In the genomic region with DNA sequence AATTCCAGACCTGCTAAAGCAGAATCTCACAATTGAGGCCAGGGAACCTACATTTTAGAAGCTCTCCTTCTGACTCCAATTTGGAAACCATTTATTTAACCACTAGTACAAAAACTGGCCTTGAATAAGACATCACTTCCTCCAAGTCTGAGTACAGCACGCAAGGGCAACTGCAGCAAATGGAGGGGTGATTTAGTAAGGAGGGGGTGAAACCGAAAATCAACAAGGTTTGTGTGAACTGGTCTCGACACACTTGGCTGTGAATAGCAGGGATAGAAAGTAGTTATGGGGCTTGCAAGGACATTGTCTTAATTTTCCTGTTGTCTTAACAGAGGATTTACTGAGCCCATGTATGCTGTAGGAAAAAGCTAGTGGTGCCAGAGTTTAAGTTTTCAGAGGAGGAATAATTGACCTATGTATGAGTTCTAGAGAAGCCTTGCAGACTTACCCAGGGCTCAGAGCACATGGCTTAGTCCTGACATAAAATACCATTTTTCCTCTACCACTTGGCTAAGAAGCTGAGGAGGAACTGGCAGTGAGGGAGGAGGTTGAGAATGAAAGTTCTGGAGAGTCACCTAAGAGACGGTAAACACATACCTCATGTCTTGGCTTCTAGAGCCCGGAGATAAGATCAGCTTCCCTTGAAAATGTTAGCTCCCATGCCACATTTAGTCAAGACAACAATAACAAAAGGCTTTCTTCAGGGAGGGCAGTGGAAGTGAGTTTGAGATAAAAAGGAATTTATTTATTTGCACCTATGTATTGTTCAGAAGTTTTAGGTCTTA, we compare ENCODE assay signal across 26 cellular contexts.
DNase-seq lines count a peak whose midpoint lies in the region; ATAC-seq and TF ChIP-seq lines count a peak whose summit lies in the region.
"Had no signal": no experiment of that assay in that cellular context is flagged by ENCODE, and none has a peak within 500 bp of the region (broad histone marks: within the 10 kb centered on the region; RNA-seq: fewer than 3 reads in every experiment).

No MANE protein-coding gene starts in this region.

- CTCF ChIA-PET in SK-N-SH (lab: Yijun Ruan, JAX), result interaction anchor here (1.3 kb wide), 1 partner anchor 9 kb away, joined by 3 read pairs; no protein-coding TSS in a partner anchor

- H3K4me1 Mint-ChIP-seq in stimulated activated effector memory CD8-positive, alpha-beta T cell treated with anti-CD3 and anti-CD28 coated beads, Interleukin-12 subunit alpha, Interleukin-12 subunit beta, amount 100 ng/mL, for 72 hours, result no peaks in the 10 kb centered on the region
- H3K4me1 Mint-ChIP-seq: activated naive CD8-positive, alpha-beta T cell treated with anti-CD3 and anti-CD28 coated beads, Interleukin-2, amount 50 U/mL, for 24 hours; immature natural killer cell had no signal

- no peak overlapping the region for H3K4me2 ChIP-seq in SK-N-SH

- H3K9ac ChIP-seq in SK-N-SH (no peak overlapping the region), iPS-20b (ENCODE audit: low read depth, low read length) (no peak overlapping the region)

- no peaks in the 10 kb centered on the region for H3K36me3 ChIP-seq in SK-N-SH (replicated peaks in 1 of 2; ENCODE audit: control insufficient read depth in 1 of 2, insufficient read depth in 2 of 2, low read length in 1 of 2)
- no peaks in the 10 kb centered on the region for H3K36me3 ChIP-seq in iPS-20b (ENCODE audit: insufficient read depth, low read depth, low read length)
- H3K36me3 ChIP-seq: heart left ventricle, tibial artery had no signal

- H3K9me3 ChIP-seq in SK-N-SH (no peaks in the 10 kb centered on the region), iPS-20b (ENCODE audit: insufficient read depth, low read depth, low read length) (no peaks in the 10 kb centered on the region)
- H3K9me3 ChIP-seq: heart left ventricle, tibial artery had no signal

- no peaks in the 10 kb centered on the region for H4K20me1 ChIP-seq in SK-N-SH (ENCODE audit: insufficient read depth)

- peak; percentile 69 for ATAC-seq in SK-N-SH treated with all-trans-retinoic acid at 6 μM for 48 hours
- no peak for ATAC-seq in stimulated activated effector memory CD8-positive, alpha-beta T cell treated with anti-CD3 and anti-CD28 coated beads, Interleukin-12 subunit alpha, Interleukin-12 subunit beta, amount 100 ng/mL, for 72 hours
- ATAC-seq: activated naive CD8-positive, alpha-beta T cell treated with anti-CD3 and anti-CD28 coated beads, Interleukin-2, amount 50 U/mL, for 24 hours; heart left ventricle had no signal

- no peaks in the 10 kb centered on the region for H3K9me2 ChIP-seq in SK-N-SH

- H3K9me3 Mint-ChIP-seq in stimulated activated effector memory CD8-positive, alpha-beta T cell treated with anti-CD3 and anti-CD28 coated beads, Interleukin-12 subunit alpha, Interleukin-12 subunit beta, amount 100 ng/mL, for 72 hours, result no peaks in the 10 kb centered on the region
- H3K9me3 Mint-ChIP-seq: activated CD4-positive, alpha-beta memory T cell treated with anti-CD3 and anti-CD28 coated beads for 36 hours; activated naive CD8-positive, alpha-beta T cell treated with anti-CD3 and anti-CD28 coated beads, Interleukin-2, amount 50 U/mL, for 24 hours; HFFc6; immature natural killer cell had no signal

- TF ChIP-seq EP300 in SK-N-SH (IDR thresholded peaks at IDR 0.05; ENCODE audit: borderline replicate concordance in 1 of 2, low read depth in 1 of 2, low read length in 1 of 2), result no peak

- peaks cover 4% of the 10 kb centered on the region for H3F3A ChIP-seq in SK-N-SH (replicated peaks; ENCODE audit: insufficient read depth)

- WGBS in SK-N-SH (ENCODE audit: low lambda C conversion rate), result 88% methylated on average over 5 of the region's 5 CpGs

- H3K4me3 ChIP-seq in SK-N-SH (ENCODE audit: low read depth in 2 of 2, low read length in 1 of 2) (no peak overlapping the region), iPS-20b (ENCODE audit: low read length) (no peak overlapping the region)
- H3K4me3 ChIP-seq: heart left ventricle, SK-N-MC, tibial artery had no signal

- H3K27me3 ChIP-seq in SK-N-SH (ENCODE audit: insufficient read depth) (no peaks in the 10 kb centered on the region), iPS-20b (ENCODE audit: insufficient read depth, low read length) (no peaks in the 10 kb centered on the region)
- H3K27me3 ChIP-seq: heart left ventricle, tibial artery had no signal

- POLR2A ChIA-PET in SK-N-SH (lab: Yijun Ruan, JAX), result no interaction called here

- H3K36me3 Mint-ChIP-seq in stimulated activated effector memory CD8-positive, alpha-beta T cell treated with anti-CD3 and anti-CD28 coated beads, Interleukin-12 subunit alpha, Interleukin-12 subunit beta, amount 100 ng/mL, for 72 hours, result peaks cover 6% of the 10 kb centered on the region

- no peaks in the 10 kb centered on the region for H3K79me2 ChIP-seq in SK-N-SH (ENCODE audit: insufficient read depth)

- peak overlapping the region; percentile 43 for H3K27ac Mint-ChIP-seq in stimulated activated effector memory CD8-positive, alpha-beta T cell treated with anti-CD3 and anti-CD28 coated beads, Interleukin-12 subunit alpha, Interleukin-12 subunit beta, amount 100 ng/mL, for 72 hours
- H3K27ac Mint-ChIP-seq: activated CD4-positive, alpha-beta memory T cell treated with anti-CD3 and anti-CD28 coated beads for 36 hours; activated naive CD8-positive, alpha-beta T cell treated with anti-CD3 and anti-CD28 coated beads, Interleukin-2, amount 50 U/mL, for 24 hours; B cell; brain; HFFc6; immature natural killer cell; stimulated activated naive CD8-positive, alpha-beta T cell treated with anti-CD3 and anti-CD28 coated beads, Interleukin-15, Interleukin-2, amounts not matched to agents 100 ng/mL and 50 ng/mL, for 24 hours had no signal

- H3K4me3 Mint-ChIP-seq in stimulated activated effector memory CD8-positive, alpha-beta T cell treated with anti-CD3 and anti-CD28 coated beads, Interleukin-12 subunit alpha, Interleukin-12 subunit beta, amount 100 ng/mL, for 72 hours, result no peak overlapping the region
- H3K4me3 Mint-ChIP-seq: activated CD4-positive, alpha-beta memory T cell treated with anti-CD3 and anti-CD28 coated beads for 36 hours; activated naive CD8-positive, alpha-beta T cell treated with anti-CD3 and anti-CD28 coated beads, Interleukin-2, amount 50 U/mL, for 24 hours; B cell; brain; HFFc6; immature natural killer cell; stimulated activated naive CD8-positive, alpha-beta T cell treated with anti-CD3 and anti-CD28 coated beads, Interleukin-15, Interleukin-2, amounts not matched to agents 100 ng/mL and 50 ng/mL, for 24 hours had no signal

- H3K27ac ChIP-seq in SK-N-SH (ENCODE audit: low read depth in 2 of 2, low read length in 1 of 2) (no peak overlapping the region), iPS-20b (ENCODE audit: low read length) (peak overlapping the region; percentile 60)
- H3K27ac ChIP-seq: heart left ventricle, SK-N-MC, tibial artery had no signal

- no peak overlapping the region for H2AFZ ChIP-seq in SK-N-SH (ENCODE audit: low read depth)

- no peak for DNase-seq in SK-N-SH
- peak; percentile 57 for DNase-seq in amniotic epithelial cell (ENCODE audit: low read depth)
- no peak for DNase-seq in stimulated activated effector memory CD8-positive, alpha-beta T cell treated with anti-CD3 and anti-CD28 coated beads, Interleukin-12 subunit alpha, Interleukin-12 subunit beta, amount 100 ng/mL, for 72 hours (ENCODE audit: low spot score in 2 of 2)
- DNase-seq in NCI-H510A treated with DMSO at 0.1 percent for 48 hours (lab: John Stamatoyannopoulos, UW), result no peak
- DNase-seq in NCI-H2107 treated with DMSO at 0.1 percent for 48 hours (lab: John Stamatoyannopoulos, UW; ENCODE audit: unreplicated experiment), result no peak
- no peak for DNase-seq in NCI-H526 (lab: John Stamatoyannopoulos, UW)
- DNase-seq: activated CD4-positive, alpha-beta memory T cell treated with anti-CD3 and anti-CD28 coated beads for 36 hours; activated effector memory CD4-positive, alpha-beta T cell treated with anti-CD3 and anti-CD28 coated beads, Interleukin-2, amount 50 U/mL, for 16 hours; activated naive CD8-positive, alpha-beta T cell treated with anti-CD3 and anti-CD28 coated beads, Interleukin-2, amount 50 U/mL, for 24 hours; DMS79; heart left ventricle; HFFc6; immature natural killer cell; Kasumi-1; NCI-H1105; NCI-H2029 treated with DMSO at 0.1 percent for 48 hours; NCI-H345; retina; stimulated activated CD4-positive, alpha-beta T cell treated with anti-CD3 and anti-CD28 coated beads, Interleukin-4, amount 100 ng/mL, for 24 hours; tibial artery had no signal

- TF ChIP-seq RAD21 in SK-N-SH (IDR thresholded peaks at IDR 0.05; ENCODE audit: low read length), result no peak

- H3K4me1 ChIP-seq in SK-N-SH (ENCODE audit: control insufficient read depth in 1 of 2, insufficient read depth in 2 of 2, low read depth in 1 of 2, low read length in 1 of 2) (no peaks in the 10 kb centered on the region), iPS-20b (ENCODE audit: insufficient read depth, low read length) (peaks cover 35% of the 10 kb centered on the region; the same call in 1 of the 2 replicates)

- TF ChIP-seq CTCF in SK-N-SH (IDR thresholded peaks at IDR 0.05), result no peak

TF ChIP-seq in SK-N-SH treated with all-trans-retinoic acid at 6 μM for 48 hours, 23 proteins besides CTCF, POLR2A, EP300 and RAD21:
- TF ChIP-seq ISL1 (CRISPR knock-in tag; IDR thresholded peaks at IDR 0.05) (no peak), ZNF565 (CRISPR knock-in tag; conservative IDR thresholded peaks at IDR 0.05; ENCODE audit: low read depth) (no peak), SNAI2 (CRISPR knock-in tag; IDR thresholded peaks at IDR 0.05) (0 out of 2 replicates have a peak, but pooled peaks have one; percentile 60), CSDC2 (CRISPR knock-in tag; IDR thresholded peaks at IDR 0.05) (no peak)

TF ChIP-seq in SK-N-SH, 30 proteins besides CTCF, POLR2A, EP300 and RAD21:
- TF ChIP-seq NFIC (IDR thresholded peaks at IDR 0.05; ENCODE audit: borderline replicate concordance), result no peak
- TF ChIP-seq TCF12 (IDR thresholded peaks at IDR 0.05), result no peak
- TF ChIP-seq TAF1 (IDR thresholded peaks at IDR 0.05; ENCODE audit: borderline replicate concordance, low read depth, low read length), result no peak
TF ChIP-seq in SK-N-SH: peak in this region for 0.
